Comparison of ENCODE assay signal across 9 cellular contexts in genomic region chr10:71765176-71765906, GRCh38. TPM values are rescaled to one million over a fixed set of nuclear protein-coding genes. Genes with fewer than 3 reads are reported as not detected.
A peak's percentile ranks its signal among the peaks of the same experiment; 100 is the strongest.
DNase-seq lines count a peak whose midpoint lies in the region; ATAC-seq, FAIRE-seq and TF ChIP-seq lines count a peak whose summit lies in the region.
"Had no signal": no experiment of that assay in that cellular context is flagged by ENCODE, and none has a peak within 500 bp of the region (broad histone marks: within the 10 kb centered on the region; RNA-seq: fewer than 3 reads in every experiment).

No MANE protein-coding gene starts in this region.

- H3K9me3 Mint-ChIP-seq in activated T-helper 2 cell treated with anti-CD3 and anti-CD28 coated beads, Interferon-gamma antibody, Interleukin-2, Interleukin-4, amounts not matched to agents 10 μg/mL and 5 μg/mL and 100 μg/mL, durations not matched to agents 14 hours and 24 hours and 36 hours: no peaks in the 10 kb centered on the region
- H3K9me3 Mint-ChIP-seq in stimulated activated naive B cell treated with anti-CD40 and anti-IgM and Interleukin-4, amounts not matched to agents 10 μg/mL and 1 μg/mL and 100 μg/mL, for 72 hours: no peaks in the 10 kb centered on the region

- intact Hi-C loops in activated T-helper 2 cell treated with anti-CD3 and anti-CD28 coated beads, Interferon-gamma antibody, Interleukin-2, Interleukin-4, amounts not matched to agents 10 μg/mL and 5 μg/mL and 100 μg/mL, durations not matched to agents 14 hours and 24 hours and 36 hours (cut with micrococcal nuclease): no loop called here
- intact Hi-C loops in left cardiac atrium (cut with DNase I): no loop called here

- H3K4me3 Mint-ChIP-seq in activated T-helper 2 cell treated with anti-CD3 and anti-CD28 coated beads, Interferon-gamma antibody, Interleukin-2, Interleukin-4, amounts not matched to agents 10 μg/mL and 5 μg/mL and 100 μg/mL, durations not matched to agents 14 hours and 24 hours and 36 hours (ENCODE audit: low read depth): no peak overlapping the region
- H3K4me3 Mint-ChIP-seq in stimulated activated naive B cell treated with anti-CD40 and anti-IgM and Interleukin-4, amounts not matched to agents 10 μg/mL and 1 μg/mL and 100 μg/mL, for 72 hours: no peak overlapping the region

- no peak for FAIRE-seq in H54 (lab: Jason Lieb, UNC)

- peak; percentile 21 to 36 for ATAC-seq in left cardiac atrium
- no peak for ATAC-seq in stimulated activated naive B cell treated with anti-CD40 and anti-IgM and Interleukin-4, amounts not matched to agents 10 μg/mL and 1 μg/mL and 100 μg/mL, for 72 hours (replicated peaks)
- no peak for ATAC-seq in GM18861 (IDR thresholded peaks at IDR 0.05; ENCODE audit: unreplicated experiment)

- DNase-seq in H54 (ENCODE audit: insufficient read length, low spot score): no peak
- DNase-seq in activated T-helper 2 cell treated with anti-CD3 and anti-CD28 coated beads, Interferon-gamma antibody, Interleukin-2, Interleukin-4, amounts not matched to agents 10 μg/mL and 5 μg/mL and 100 μg/mL, durations not matched to agents 14 hours and 24 hours and 36 hours (ENCODE audit: low spot score): no peak
- no peak for DNase-seq in left cardiac atrium
- no peak for DNase-seq in stimulated activated naive B cell treated with anti-CD40 and anti-IgM and Interleukin-4, amounts not matched to agents 10 μg/mL and 1 μg/mL and 100 μg/mL, for 72 hours
- DNase-seq in DMS153 treated with DMSO at 0.1 percent for 48 hours (lab: John Stamatoyannopoulos, UW; ENCODE audit: unreplicated experiment): no peak
- no peak for DNase-seq in NK-92 treated with Interleukin-12 subunit alpha and Interleukin-12 subunit beta, amount 100 ng/mL, for 24 hours (lab: John Stamatoyannopoulos, UW)
- DNase-seq in stimulated activated naive CD4-positive, alpha-beta T cell (lab: John Stamatoyannopoulos, UW): no peak
- DNase-seq: NCI-H1694 had no signal

- no peaks in the 10 kb centered on the region for H3K27me3 Mint-ChIP-seq in activated T-helper 2 cell treated with anti-CD3 and anti-CD28 coated beads, Interferon-gamma antibody, Interleukin-2, Interleukin-4, amounts not matched to agents 10 μg/mL and 5 μg/mL and 100 μg/mL, durations not matched to agents 14 hours and 24 hours and 36 hours (ENCODE audit: low read depth)
- no peaks in the 10 kb centered on the region for H3K27me3 Mint-ChIP-seq in stimulated activated naive B cell treated with anti-CD40 and anti-IgM and Interleukin-4, amounts not matched to agents 10 μg/mL and 1 μg/mL and 100 μg/mL, for 72 hours

- peaks cover 50% of the 10 kb centered on the region for H3K4me1 Mint-ChIP-seq in activated T-helper 2 cell treated with anti-CD3 and anti-CD28 coated beads, Interferon-gamma antibody, Interleukin-2, Interleukin-4, amounts not matched to agents 10 μg/mL and 5 μg/mL and 100 μg/mL, durations not matched to agents 14 hours and 24 hours and 36 hours (ENCODE audit: low read depth)
- peaks cover 52 to 69% of the 10 kb centered on the region in 2 donors for H3K4me1 Mint-ChIP-seq in stimulated activated naive B cell treated with anti-CD40 and anti-IgM and Interleukin-4, amounts not matched to agents 10 μg/mL and 1 μg/mL and 100 μg/mL, for 72 hours

- TF ChIP-seq POLR2A in H54 (IDR thresholded peaks at IDR 0.05; ENCODE audit: low read depth, low read length): 0 out of 2 replicates have a peak, but pooled peaks have one; percentile 4

- H3K27ac Mint-ChIP-seq in activated T-helper 2 cell treated with anti-CD3 and anti-CD28 coated beads, Interferon-gamma antibody, Interleukin-2, Interleukin-4, amounts not matched to agents 10 μg/mL and 5 μg/mL and 100 μg/mL, durations not matched to agents 14 hours and 24 hours and 36 hours: peak overlapping the region; percentile 58
- peak overlapping the region; percentile 49 for H3K27ac Mint-ChIP-seq in stimulated activated naive B cell treated with anti-CD40 and anti-IgM and Interleukin-4, amounts not matched to agents 10 μg/mL and 1 μg/mL and 100 μg/mL, for 72 hours

- H3K36me3 Mint-ChIP-seq in activated T-helper 2 cell treated with anti-CD3 and anti-CD28 coated beads, Interferon-gamma antibody, Interleukin-2, Interleukin-4, amounts not matched to agents 10 μg/mL and 5 μg/mL and 100 μg/mL, durations not matched to agents 14 hours and 24 hours and 36 hours (ENCODE audit: low read depth): peaks cover 73% of the 10 kb centered on the region
- peaks cover 0 to 13% of the 10 kb centered on the region in 2 donors for H3K36me3 Mint-ChIP-seq in stimulated activated naive B cell treated with anti-CD40 and anti-IgM and Interleukin-4, amounts not matched to agents 10 μg/mL and 1 μg/mL and 100 μg/mL, for 72 hours

RNA-seq across cellular contexts. Expression of gene VSIR, which starts 8.0 kb away (rescaled TPM):
- 56.5 and 61.9 TPM in 2 replicates for total RNA-seq in activated T-helper 2 cell treated with anti-CD3 and anti-CD28 coated beads, Interferon-gamma antibody, Interleukin-2, Interleukin-4, amounts not matched to agents 10 μg/mL and 5 μg/mL and 100 μg/mL, durations not matched to agents 14 hours and 24 hours and 36 hours
- 10 to 100 TPM; 40.6 to 65.3 TPM for total RNA-seq in left cardiac atrium

RNA-seq across cellular contexts. Expression of gene C10orf105, which starts 45.8 kb away (rescaled TPM):
- 0.11 and 0.18 TPM in 2 replicates for total RNA-seq in activated T-helper 2 cell treated with anti-CD3 and anti-CD28 coated beads, Interferon-gamma antibody, Interleukin-2, Interleukin-4, amounts not matched to agents 10 μg/mL and 5 μg/mL and 100 μg/mL, durations not matched to agents 14 hours and 24 hours and 36 hours
- under 1 TPM; 0.27 to 0.47 TPM for total RNA-seq in left cardiac atrium

Comparison
In these comparisons a context has a peak if more than half of its experiments do, and no peak if none do; other contexts are left out.
1. ATAC-seq: peak in left cardiac atrium (2 of 2); none in stimulated activated naive B cell treated with anti-CD40 and anti-IgM and Interleukin-4, amounts not matched to agents 10 μg/mL and 1 μg/mL and 100 μg/mL, for 72 hours (0 of 2) and GM18861 (single experiment).